1 cellular context compared by ENCODE assay signal in the genomic region with DNA sequence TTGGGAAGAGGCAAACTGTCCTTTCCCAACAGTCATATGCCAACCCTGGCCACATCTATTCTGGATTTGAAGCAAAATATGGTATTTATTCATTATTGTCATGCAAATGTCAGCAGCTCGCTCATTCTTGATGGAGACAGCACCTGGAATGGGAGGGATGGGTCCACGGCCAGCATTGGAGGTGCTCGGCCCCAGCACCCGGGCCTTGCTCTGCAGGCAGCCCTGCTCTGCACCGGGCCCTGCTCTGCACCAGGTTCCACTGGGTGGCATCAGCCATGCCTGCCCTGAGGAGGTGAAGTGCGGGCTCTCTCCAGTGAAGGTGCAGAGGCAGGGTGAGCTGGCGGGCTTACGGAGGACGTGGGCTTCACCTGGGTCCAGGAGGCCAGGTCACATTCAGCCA.
TF ChIP-seq lines count a peak whose summit lies in the region.

No MANE protein-coding gene starts in this region.

TF ChIP-seq in HepG2, 621 proteins besides CTCF, POLR2A, EP300 and RAD21:
- TF ChIP-seq ZNF331 (CRISPR knock-in tag; IDR thresholded peaks at IDR 0.05) (no peak), ARID4A (CRISPR knock-in tag; IDR thresholded peaks at IDR 0.05; ENCODE audit: borderline replicate concordance) (no peak), ZNF749 (CRISPR knock-in tag; IDR thresholded peaks at IDR 0.05; ENCODE audit: borderline replicate concordance) (no peak), ZSCAN31 (CRISPR knock-in tag; IDR thresholded peaks at IDR 0.05; ENCODE audit: low read depth) (no peak), HMG20B (CRISPR knock-in tag; conservative IDR thresholded peaks at IDR 0.05) (no peak), NRL (CRISPR knock-in tag; IDR thresholded peaks at IDR 0.05; ENCODE audit: borderline replicate concordance) (peak; percentile 12; the same call in 1 of the 2 replicates), ZNF687 (CRISPR knock-in tag; IDR thresholded peaks at IDR 0.05) (no peak), ONECUT2 (CRISPR knock-in tag; IDR thresholded peaks at IDR 0.05) (no peak), CREB1 (IDR thresholded peaks at IDR 0.05) (no peak), CREB1 (CRISPR knock-in tag; IDR thresholded peaks at IDR 0.05) (no peak), AGO2 (optimal IDR thresholded peaks at IDR 0.05; ENCODE audit: low read depth, low read length) (peak; percentile 47), DMAP1 (CRISPR knock-in tag; IDR thresholded peaks at IDR 0.05) (no peak), NAIF1 (CRISPR knock-in tag; IDR thresholded peaks at IDR 0.05; ENCODE audit: borderline replicate concordance) (no peak)
